Comparison of ENCODE assay signal across 21 cellular contexts in the genomic region with DNA sequence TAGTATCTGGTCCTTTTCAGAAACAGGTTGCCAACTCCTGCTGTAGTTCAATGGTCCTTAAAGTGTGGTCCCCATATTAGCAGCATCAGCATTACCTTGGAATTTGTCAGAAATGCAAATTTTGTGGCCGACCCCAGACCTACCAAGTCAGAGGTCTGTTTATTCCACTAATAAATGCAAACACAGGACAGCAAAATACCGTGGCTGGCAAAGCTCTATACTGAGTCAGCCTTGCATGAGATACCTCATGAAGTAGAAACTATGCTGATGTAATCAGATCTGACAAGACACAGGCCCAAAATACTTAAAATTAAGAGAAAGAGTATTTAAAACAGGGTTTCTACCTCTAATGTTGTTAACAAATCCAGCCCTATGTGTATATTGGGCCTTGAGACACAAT. TPM values are rescaled to one million over a fixed set of nuclear protein-coding genes. Genes with fewer than 3 reads are reported as not detected.
A peak's percentile ranks its signal among the peaks of the same experiment; 100 is the strongest.
DNase-seq lines count a peak whose midpoint lies in the region; ATAC-seq and TF ChIP-seq lines count a peak whose summit lies in the region.
"Had no signal": no experiment of that assay in that cellular context is flagged by ENCODE, and none has a peak within 500 bp of the region (broad histone marks: within the 10 kb centered on the region; RNA-seq: fewer than 3 reads in every experiment).

No MANE protein-coding gene starts in this region.

- peaks cover 55% of the 10 kb centered on the region for H3K4me1 ChIP-seq in PC-9 (replicated peaks; ENCODE audit: insufficient read depth)

- H3K36me3 ChIP-seq in PC-9 (ENCODE audit: low read depth), result 0 out of 2 replicates have a peak, but pooled peaks cover 4% of the 10 kb centered on the region
- H3K36me3 ChIP-seq: ascending aorta, gastroesophageal sphincter, HAP-1 had no signal

- H3K4me1 Mint-ChIP-seq in nephron progenitor cell, result peaks cover 45% of the 10 kb centered on the region
- H3K4me1 Mint-ChIP-seq: activated T-helper 17 cell treated with anti-CD3 and anti-CD28 coated beads, Interleukin-2, amount 50 U/mL, for 72 hours had no signal

- no peaks in the 10 kb centered on the region for H3K27me3 ChIP-seq in PC-9 (ENCODE audit: insufficient read depth, low read depth)
- H3K27me3 ChIP-seq: ascending aorta, gastroesophageal sphincter had no signal

- DNase-seq in GM12865 (ENCODE audit: low read depth) (peak; percentile 22), PC-9 (peak in 1 of 2 experiments; percentile 43), choroid plexus epithelial cell (ENCODE audit: low read depth) (peak; percentile 82), nephron progenitor cell (no peak), anterior cingulate cortex (lab: John Stamatoyannopoulos, UW) (no peak)
- DNase-seq: activated CD4-positive, alpha-beta memory T cell treated with anti-CD3 and anti-CD28 coated beads, Interleukin-2, amount 10 ng/mL, durations not matched to agents 7 days and 5 days; effector CD8-positive, alpha-beta T cell; immature natural killer cell; Karpas-422; NCI-H187 treated with DMSO at 0.1 percent for 48 hours; SHP77; small intestine; stimulated activated naive CD8-positive, alpha-beta T cell treated with anti-CD3 and anti-CD28 coated beads, Interleukin-15, Interleukin-2, amounts not matched to agents 100 U/mL and 50 U/mL, for 24 hours had no signal

- intact Hi-C loops in PC-9 (cut with micrococcal nuclease; ENCODE audit: unreplicated experiment), result loop anchor here (5.0 kb wide), 1 partner anchor 106 kb away; no protein-coding TSS in a partner anchor

- TF ChIP-seq CTCF in GM12865 (IDR thresholded peaks at IDR 0.05; ENCODE audit: insufficient read depth, low read depth, low read length, missing control alignments) (no peak), PC-9 (conservative IDR thresholded peaks at IDR 0.05) (no peak), choroid plexus epithelial cell (conservative IDR thresholded peaks at IDR 0.05; ENCODE audit: low read depth, low read length) (no peak), nephron progenitor cell (IDR thresholded peaks at IDR 0.05) (no peak)

- H3K36me3 Mint-ChIP-seq in nephron progenitor cell (ENCODE audit: low read depth), result peaks cover 44% of the 10 kb centered on the region
- H3K36me3 Mint-ChIP-seq: immature natural killer cell had no signal

- H3K4me3 ChIP-seq in GM12865 (ENCODE audit: low read depth, low read length), result no peak overlapping the region
- no peak overlapping the region for H3K4me3 ChIP-seq in PC-9
- no peak overlapping the region for H3K4me3 ChIP-seq in choroid plexus epithelial cell (ENCODE audit: low read depth, low read length)
- H3K4me3 ChIP-seq: ascending aorta, gastroesophageal sphincter, HAP-1 had no signal

- peaks cover 30% of the 10 kb centered on the region for H3F3A ChIP-seq in PC-9 (ENCODE audit: insufficient read depth, low read depth)

- H3K4me2 ChIP-seq in PC-9, result peak overlapping the region; percentile 92

- no peaks in the 10 kb centered on the region; the same call in 1 of the 2 replicates for H3K9me3 ChIP-seq in PC-9 (ENCODE audit: insufficient read depth, low read depth)
- H3K9me3 ChIP-seq: ascending aorta, gastroesophageal sphincter, HAP-1 had no signal

- CTCF ChIA-PET in PC-9 (lab: Charles Lee), result no interaction called here

- BruUV-seq in PC-9 (replicated peaks; lab: Mats Ljungman, UMichigan), result no TSS peak

- peak overlapping the region; percentile 46; the same call in 1 of the 2 replicates for H3K27ac ChIP-seq in PC-9
- H3K27ac ChIP-seq: ascending aorta, gastroesophageal sphincter had no signal

- H3K27me3 Mint-ChIP-seq in nephron progenitor cell (ENCODE audit: low read depth, poor library complexity), result peaks cover 8% of the 10 kb centered on the region

- POLR2A ChIA-PET in PC-9 (lab: Charles Lee; ENCODE audit: unreplicated experiment), result no interaction called here

- H3K4me3 Mint-ChIP-seq in nephron progenitor cell, result peak overlapping the region; percentile 83
- H3K4me3 Mint-ChIP-seq: activated CD4-positive, alpha-beta memory T cell treated with anti-CD3 and anti-CD28 coated beads, Interleukin-2, amount 10 ng/mL, durations not matched to agents 7 days and 5 days; activated T-helper 17 cell treated with anti-CD3 and anti-CD28 coated beads, Interleukin-2, amount 50 U/mL, for 72 hours; mesothelial cell of epicardium had no signal

- no peaks in the 10 kb centered on the region for H3K9me2 ChIP-seq in PC-9 (ENCODE audit: insufficient read depth)

- H3K27ac Mint-ChIP-seq in nephron progenitor cell, result no peak overlapping the region
- H3K27ac Mint-ChIP-seq: activated CD4-positive, alpha-beta memory T cell treated with anti-CD3 and anti-CD28 coated beads, Interleukin-2, amount 10 ng/mL, durations not matched to agents 7 days and 5 days; activated T-helper 17 cell treated with anti-CD3 and anti-CD28 coated beads, Interleukin-2, amount 50 U/mL, for 72 hours; immature natural killer cell had no signal

- H4K20me1 ChIP-seq in PC-9 (ENCODE audit: insufficient read depth), result no peaks in the 10 kb centered on the region

- H3K79me2 ChIP-seq in PC-9 (ENCODE audit: low read depth), result peaks cover 68% of the 10 kb centered on the region

- peaks cover 36% of the 10 kb centered on the region for H3K9me3 Mint-ChIP-seq in nephron progenitor cell
- H3K9me3 Mint-ChIP-seq: activated CD4-positive, alpha-beta memory T cell treated with anti-CD3 and anti-CD28 coated beads, Interleukin-2, amount 10 ng/mL, durations not matched to agents 7 days and 5 days; activated T-helper 17 cell treated with anti-CD3 and anti-CD28 coated beads, Interleukin-2, amount 50 U/mL, for 72 hours; immature natural killer cell; mesothelial cell of epicardium had no signal

- H2AFZ ChIP-seq in PC-9, result no peak overlapping the region

- ATAC-seq in HG02571 (IDR thresholded peaks at IDR 0.05; ENCODE audit: unreplicated experiment) (no peak), HG03139 (IDR thresholded peaks at IDR 0.05; ENCODE audit: unreplicated experiment) (no peak), GM19455 (IDR thresholded peaks at IDR 0.05; ENCODE audit: unreplicated experiment) (no peak)
- ATAC-seq: activated T-helper 17 cell treated with anti-CD3 and anti-CD28 coated beads, Interleukin-2, amount 50 U/mL, for 72 hours; gastroesophageal sphincter; stimulated activated naive CD8-positive, alpha-beta T cell treated with anti-CD3 and anti-CD28 coated beads, Interleukin-15, Interleukin-2, amounts not matched to agents 100 U/mL and 50 U/mL, for 24 hours had no signal

RNA-seq across cellular contexts. Expression of a gene that starts 3.0 kb away (rescaled TPM):
- 92.5 and 94.7 TPM in 2 replicates for total RNA-seq in PC-9 (2021)

Comparison
In these comparisons a context has a peak if more than half of its experiments do, and no peak if none do; other contexts are left out.
1. DNase-seq: peak in GM12865 (single experiment) and choroid plexus epithelial cell (single experiment); none in nephron progenitor cell (single experiment) and anterior cingulate cortex (0 of 58).